1 cellular context compared by ENCODE assay signal in the genomic region with DNA sequence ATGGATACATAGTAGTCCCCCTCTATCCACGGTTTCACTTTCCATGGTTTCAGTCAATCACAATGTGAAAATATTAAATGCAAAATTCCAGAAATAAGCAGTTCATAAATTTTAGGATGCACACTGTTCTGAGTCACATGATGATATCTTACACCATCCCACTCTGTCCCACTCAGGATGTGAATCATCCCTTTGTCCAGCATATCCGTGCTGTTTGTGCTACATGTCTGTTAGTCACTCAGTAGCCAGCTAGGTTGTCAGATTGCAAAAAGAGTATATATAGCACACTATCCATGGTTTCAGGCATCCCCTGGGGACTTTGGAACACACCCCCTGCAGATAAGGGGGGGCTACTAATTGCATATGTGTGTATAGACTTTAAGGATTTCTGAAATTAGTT.
TF ChIP-seq lines count a peak whose summit lies in the region.

No MANE protein-coding gene starts in this region.

TF ChIP-seq in HCT116, 20 proteins besides CTCF, POLR2A, EP300 and RAD21 (continued from another document):
- TF ChIP-seq, protein P1, sequence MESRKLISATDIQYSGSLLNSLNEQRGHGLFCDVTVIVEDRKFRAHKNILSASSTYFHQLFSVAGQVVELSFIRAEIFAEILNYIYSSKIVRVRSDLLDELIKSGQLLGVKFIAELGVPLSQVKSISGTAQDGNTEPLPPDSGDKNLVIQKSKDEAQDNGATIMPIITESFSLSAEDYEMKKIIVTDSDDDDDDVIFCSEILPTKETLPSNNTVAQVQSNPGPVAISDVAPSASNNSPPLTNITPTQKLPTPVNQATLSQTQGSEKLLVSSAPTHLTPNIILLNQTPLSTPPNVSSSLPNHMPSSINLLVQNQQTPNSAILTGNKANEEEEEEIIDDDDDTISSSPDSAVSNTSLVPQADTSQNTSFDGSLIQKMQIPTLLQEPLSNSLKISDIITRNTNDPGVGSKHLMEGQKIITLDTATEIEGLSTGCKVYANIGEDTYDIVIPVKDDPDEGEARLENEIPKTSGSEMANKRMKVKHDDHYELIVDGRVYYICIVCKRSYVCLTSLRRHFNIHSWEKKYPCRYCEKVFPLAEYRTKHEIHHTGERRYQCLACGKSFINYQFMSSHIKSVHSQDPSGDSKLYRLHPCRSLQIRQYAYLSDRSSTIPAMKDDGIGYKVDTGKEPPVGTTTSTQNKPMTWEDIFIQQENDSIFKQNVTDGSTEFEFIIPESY (IDR thresholded peaks at IDR 0.05; ENCODE audit: extremely low read depth, insufficient replicate concordance, low read length), result no peak
- TF ChIP-seq JUND (IDR thresholded peaks at IDR 0.05), result 0 out of 2 replicates have a peak, but pooled peaks have one; percentile 26
- TF ChIP-seq SP1 (IDR thresholded peaks at IDR 0.05; ENCODE audit: low read depth), result no peak
- TF ChIP-seq, protein P2, sequence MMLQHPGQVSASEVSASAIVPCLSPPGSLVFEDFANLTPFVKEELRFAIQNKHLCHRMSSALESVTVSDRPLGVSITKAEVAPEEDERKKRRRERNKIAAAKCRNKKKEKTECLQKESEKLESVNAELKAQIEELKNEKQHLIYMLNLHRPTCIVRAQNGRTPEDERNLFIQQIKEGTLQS (IDR thresholded peaks at IDR 0.05), result no peak
- no peak for TF ChIP-seq ZFX (IDR thresholded peaks at IDR 0.05)
- no peak for TF ChIP-seq ELF1 (IDR thresholded peaks at IDR 0.05; ENCODE audit: borderline replicate concordance, low read depth)
TF ChIP-seq in HCT116: peak in this region for 1.
